In genomic region chr1:160205974-160206369, GRCh38 we compare ENCODE assay signal across 9 cellular contexts. TPM values are rescaled to one million over a fixed set of nuclear protein-coding genes. Genes with fewer than 3 reads are reported as not detected.
DNase-seq lines count a peak whose midpoint lies in the region; ATAC-seq, FAIRE-seq and TF ChIP-seq lines count a peak whose summit lies in the region.
"Had no signal": no experiment of that assay in that cellular context is flagged by ENCODE, and none has a peak within 500 bp of the region (broad histone marks: within the 10 kb centered on the region; RNA-seq: fewer than 3 reads in every experiment).

No MANE protein-coding gene starts in this region.

- intact Hi-C loops in activated CD4-positive, alpha-beta T cell treated with anti-CD3 and anti-CD28 coated beads for 36 hours (cut with DNase I, micrococcal nuclease): loop anchor here (1.0 to 10.0 kb wide), 4 partner anchors 57 to 281 kb away; partner anchors contain the start of genes PEX19 (in 2 of the 2) and TAGLN2 (in 1 of the 2)

- peak; percentile 56 for DNase-seq in GM12891 (ENCODE audit: insufficient read length, low spot score)
- peak; percentile 49 for DNase-seq in HPDE6-E6E7 (ENCODE audit: extremely low spot score)
- DNase-seq in activated CD4-positive, alpha-beta T cell treated with anti-CD3 and anti-CD28 coated beads for 36 hours: peak; percentile 74
- peak; percentile 49 for DNase-seq in dermis blood vessel endothelial cell
- peak in 1 of 2 donors; percentile 23 for DNase-seq in memory B cell (ENCODE audit: low spot score in 2 of 2)
- peak; percentile 30 to 39 for DNase-seq in stimulated activated CD8-positive, alpha-beta memory T cell treated with anti-CD3 and anti-CD28 coated beads, Interleukin-15, amount 100 ng/mL, for 48 hours (ENCODE audit: low read depth in 2 of 2)
- no peak for DNase-seq in D721Med (ENCODE audit: insufficient read length, low spot score)
- DNase-seq in ecto neural progenitor cell (ENCODE audit: low spot score): no peak

- H3K36me3 Mint-ChIP-seq in activated CD4-positive, alpha-beta T cell treated with anti-CD3 and anti-CD28 coated beads for 36 hours (ENCODE audit: low read depth): peaks cover 21% of the 10 kb centered on the region
- H3K36me3 Mint-ChIP-seq in memory B cell: peaks cover 9% of the 10 kb centered on the region

- H3K27me3 Mint-ChIP-seq in activated CD4-positive, alpha-beta T cell treated with anti-CD3 and anti-CD28 coated beads for 36 hours: no peaks in the 10 kb centered on the region
- H3K27me3 Mint-ChIP-seq in memory B cell: no peaks in the 10 kb centered on the region

- POLR2A ChIA-PET in activated CD4-positive, alpha-beta T cell treated with anti-CD3 and anti-CD28 coated beads for 36 hours (lab: Charles Lee): interaction anchor here (0.6 kb wide), 1 partner anchor 28 kb away, joined by 4 read pairs; no protein-coding TSS in a partner anchor

- no peak for TF ChIP-seq POLR2A in GM12891 (IDR thresholded peaks at IDR 0.05; ENCODE audit: low read depth, low read length)

- H3K4me1 Mint-ChIP-seq in activated CD4-positive, alpha-beta T cell treated with anti-CD3 and anti-CD28 coated beads for 36 hours: peaks cover 48% of the 10 kb centered on the region
- peaks cover 52% of the 10 kb centered on the region for H3K4me1 Mint-ChIP-seq in memory B cell

- FAIRE-seq in GM12891 (lab: Jason Lieb, UNC) (peak; percentile 80), D721Med (lab: Jason Lieb, UNC) (no peak)
- FAIRE-seq: endometrium had no signal

- TF ChIP-seq CTCF in D721Med (IDR thresholded peaks at IDR 0.05; ENCODE audit: insufficient read depth, missing control alignments): no peak

- ATAC-seq in activated CD4-positive, alpha-beta T cell treated with anti-CD3 and anti-CD28 coated beads for 36 hours: peak; percentile 85
- ATAC-seq in memory B cell (ENCODE audit: low read depth): peak; percentile 26

- H3K4me3 Mint-ChIP-seq in activated CD4-positive, alpha-beta T cell treated with anti-CD3 and anti-CD28 coated beads for 36 hours: peak overlapping the region; percentile 81
- peak overlapping the region; percentile 79 for H3K4me3 Mint-ChIP-seq in memory B cell

- CTCF ChIA-PET in activated CD4-positive, alpha-beta T cell treated with anti-CD3 and anti-CD28 coated beads for 36 hours (lab: Charles Lee): interaction anchor here (1.0 to 1.2 kb wide), 2 partner anchors 86 to 109 kb away, joined by 3 to 7 read pairs; no protein-coding TSS in a partner anchor

- no peaks in the 10 kb centered on the region for H3K9me3 Mint-ChIP-seq in activated CD4-positive, alpha-beta T cell treated with anti-CD3 and anti-CD28 coated beads for 36 hours (ENCODE audit: low read depth)
- no peaks in the 10 kb centered on the region for H3K9me3 Mint-ChIP-seq in memory B cell

- peak overlapping the region; percentile 86 for H3K27ac Mint-ChIP-seq in activated CD4-positive, alpha-beta T cell treated with anti-CD3 and anti-CD28 coated beads for 36 hours
- peak overlapping the region; percentile 90 for H3K27ac Mint-ChIP-seq in memory B cell

TF ChIP-seq in GM12891, 5 proteins besides CTCF, POLR2A, EP300 and RAD21:
- TF ChIP-seq SPI1 (IDR thresholded peaks at IDR 0.05; ENCODE audit: low read depth, low read length) (no peak), POLR2AphosphoS5 (IDR thresholded peaks at IDR 0.05; ENCODE audit: low read depth, low read length) (no peak), TAF1 (IDR thresholded peaks at IDR 0.05; ENCODE audit: low read depth, low read length) (no peak), POU2F2 (IDR thresholded peaks at IDR 0.05; ENCODE audit: low read depth, low read length) (no peak), PAX5 (IDR thresholded peaks at IDR 0.05; ENCODE audit: insufficient read depth, low read length, severe bottlenecking) (no peak)
TF ChIP-seq in GM12891: peak in this region for 0.

RNA-seq across cellular contexts. Expression of gene PEA15, which starts 0.8 kb away (rescaled TPM):
- polyA plus RNA-seq in GM12891 (2012; ENCODE audit: low read depth, missing spikeins): 32.2 TPM
- 10 to 100 TPM; 42.5 to 63.4 TPM for total RNA-seq in activated CD4-positive, alpha-beta T cell treated with anti-CD3 and anti-CD28 coated beads for 36 hours
- total RNA-seq in dermis blood vessel endothelial cell: 65.2 and 121 TPM in 2 replicates

RNA-seq across cellular contexts. Expression of gene CASQ1, which starts 15.6 kb away (rescaled TPM):
- polyA plus RNA-seq in GM12891 (2012; ENCODE audit: low read depth, missing spikeins): 0.55 TPM
- total RNA-seq in activated CD4-positive, alpha-beta T cell treated with anti-CD3 and anti-CD28 coated beads for 36 hours: not detected
- not detected in 2 replicates for total RNA-seq in dermis blood vessel endothelial cell

RNA-seq across cellular contexts. Expression of gene ATP1A4, which starts 54.6 kb away (rescaled TPM):
- 0.53 TPM for polyA plus RNA-seq in GM12891 (2012; ENCODE audit: low read depth, missing spikeins)
- not detected for total RNA-seq in activated CD4-positive, alpha-beta T cell treated with anti-CD3 and anti-CD28 coated beads for 36 hours
- total RNA-seq in dermis blood vessel endothelial cell: not detected in 2 replicates

RNA-seq across cellular contexts. Expression of gene DCAF8, which starts 56.4 kb away (rescaled TPM):
- 69.5 TPM for polyA plus RNA-seq in GM12891 (2012; ENCODE audit: low read depth, missing spikeins)
- total RNA-seq in activated CD4-positive, alpha-beta T cell treated with anti-CD3 and anti-CD28 coated beads for 36 hours: 100 to 1,000 TPM; 116 to 135 TPM
- total RNA-seq in dermis blood vessel endothelial cell: 82.1 and 87.3 TPM in 2 replicates

Comparison
In these comparisons a context has a peak if more than half of its experiments do, and no peak if none do; other contexts are left out.
1. DNase-seq: peak in GM12891 (single experiment), HPDE6-E6E7 (single experiment), activated CD4-positive, alpha-beta T cell treated with anti-CD3 and anti-CD28 coated beads for 36 hours (single experiment), dermis blood vessel endothelial cell (single experiment) and stimulated activated CD8-positive, alpha-beta memory T cell treated with anti-CD3 and anti-CD28 coated beads, Interleukin-15, amount 100 ng/mL, for 48 hours (2 of 2); none in D721Med (single experiment) and ecto neural progenitor cell (single experiment).